15 cellular contexts compared by ENCODE assay signal in genomic region chr1:111850124-111850523, GRCh38.
DNase-seq lines count a peak whose midpoint lies in the region; ATAC-seq and TF ChIP-seq lines count a peak whose summit lies in the region.
"Had no signal": no experiment of that assay in that cellular context is flagged by ENCODE, and none has a peak within 500 bp of the region (broad histone marks: within the 10 kb centered on the region; RNA-seq: fewer than 3 reads in every experiment).

No MANE protein-coding gene starts in this region.

- H3K9me3 Mint-ChIP-seq in mesothelial cell of epicardium = no peaks in the 10 kb centered on the region
- H3K9me3 Mint-ChIP-seq: CD4-positive, CD25-positive, alpha-beta regulatory T cell; GM23338 had no signal

- WGBS in heart left ventricle, 4 donors = 22 to 36% (median 32%) methylated on average over 2 of the region's 2 CpGs
- WGBS in GM23248 (ENCODE audit: low coverage in 1 of 2, low lambda C conversion rate in 2 of 2, missing lambda C conversion rate in 2 of 2), 2 experiments = 12 to 19% methylated on average over 2 of the region's 2 CpGs

- H3K9me2 ChIP-seq in GM23248 (ENCODE audit: insufficient read depth) = no peaks in the 10 kb centered on the region

- no peak overlapping the region for H3K4me3 Mint-ChIP-seq in mesothelial cell of epicardium
- H3K4me3 Mint-ChIP-seq: CD4-positive, CD25-positive, alpha-beta regulatory T cell; GM23338 had no signal

- no peak for TF ChIP-seq POLR2A in heart left ventricle (IDR thresholded peaks at IDR 0.05)

- H3K4me2 ChIP-seq in GM23248 (ENCODE audit: unreplicated experiment) = no peak overlapping the region
- H3K4me2 ChIP-seq: BLaER1 treated with 17β-estradiol and CSF1 and Interleukin-3, amounts not matched to agents 10 nM and 100 nM; GM23338 had no signal

- H3K27me3 ChIP-seq in heart left ventricle (peaks cover 0 to 4% (median 0%) of the 10 kb centered on the region in 9 donors), right atrium auricular region (no peaks in the 10 kb centered on the region), GM23248 (replicated peaks; ENCODE audit: insufficient read depth) (peaks cover 18% of the 10 kb centered on the region; the same call in 1 of the 2 replicates)
- H3K27me3 ChIP-seq: BLaER1 treated with 17β-estradiol and CSF1 and Interleukin-3, amounts not matched to agents 10 nM and 100 nM had no signal

- peaks cover 0 to 72% (median 12%) of the 10 kb centered on the region in 12 donors for H3K4me1 ChIP-seq in heart left ventricle
- H3K4me1 ChIP-seq in right atrium auricular region = peaks cover 0 to 50% of the 10 kb centered on the region in 2 donors
- no peaks in the 10 kb centered on the region for H3K4me1 ChIP-seq in GM23248 (ENCODE audit: insufficient read depth)
- H3K4me1 ChIP-seq: BLaER1 treated with 17β-estradiol and CSF1 and Interleukin-3, amounts not matched to agents 10 nM and 100 nM had no signal

- TF ChIP-seq CTCF in heart left ventricle (IDR thresholded peaks at IDR 0.05) = no peak
- TF ChIP-seq CTCF in right atrium auricular region (IDR thresholded peaks at IDR 0.05) = no peak
- TF ChIP-seq CTCF in mesothelial cell of epicardium (IDR thresholded peaks at IDR 0.05; ENCODE audit: unreplicated experiment) = no peak

- H3K4me3 ChIP-seq in heart left ventricle (no peak overlapping the region), right atrium auricular region (no peak overlapping the region), GM23248 (no peak overlapping the region)
- H3K4me3 ChIP-seq: BLaER1 treated with 17β-estradiol and CSF1 and Interleukin-3, amounts not matched to agents 10 nM and 100 nM; GM12878; GM23338 had no signal

- in situ Hi-C loops in GM23248 (cut with MboI) = no loop called here

- H3K36me3 ChIP-seq in heart left ventricle = no peaks in the 10 kb centered on the region
- no peaks in the 10 kb centered on the region for H3K36me3 ChIP-seq in right atrium auricular region
- no peaks in the 10 kb centered on the region for H3K36me3 ChIP-seq in GM23248 (ENCODE audit: low read depth)
- H3K36me3 ChIP-seq: BLaER1 treated with 17β-estradiol and CSF1 and Interleukin-3, amounts not matched to agents 10 nM and 100 nM had no signal

- peak; percentile 49 for ATAC-seq in Right ventricle myocardium inferior
- ATAC-seq in heart left ventricle = peak; percentile 48 to 77 (median 64)
- ATAC-seq: GM12878, GM23338 had no signal

- DNase-seq in Right ventricle myocardium inferior (ENCODE audit: missing footprints) = no peak
- no peak for DNase-seq in cardiac septum (ENCODE audit: low spot score)
- peak in 3 of 5 donors; percentile 20 to 49 (median 38) for DNase-seq in heart left ventricle
- no peak for DNase-seq in right atrium auricular region (ENCODE audit: low spot score)
- DNase-seq in GM23248 = no peak
- no peak for DNase-seq in mesothelial cell of epicardium (ENCODE audit: low spot score in 2 of 2, unreplicated experiment in 2 of 2)
- no peak for DNase-seq in NCI-H1048 (lab: John Stamatoyannopoulos, UW)
- DNase-seq: 8988T; AML-193; CD4-positive, CD25-positive, alpha-beta regulatory T cell; DMS53; H7 had no signal

- H3K36me3 Mint-ChIP-seq in mesothelial cell of epicardium = no peaks in the 10 kb centered on the region
- H3K36me3 Mint-ChIP-seq: CD4-positive, CD25-positive, alpha-beta regulatory T cell had no signal

- H3K9ac ChIP-seq in GM23248 = no peak overlapping the region
- H3K9ac ChIP-seq: BLaER1 treated with 17β-estradiol and CSF1 and Interleukin-3, amounts not matched to agents 10 nM and 100 nM had no signal

- no peaks in the 10 kb centered on the region for H3F3A ChIP-seq in GM23248 (ENCODE audit: insufficient read depth)

- H3K27ac ChIP-seq in heart left ventricle = peak overlapping the region in 7 of 12 donors; percentile 8 to 54 (median 34)
- H3K27ac ChIP-seq in right atrium auricular region = peak overlapping the region; percentile 53 to 65
- no peak overlapping the region for H3K27ac ChIP-seq in GM23248
- H3K27ac ChIP-seq: BLaER1 treated with 17β-estradiol and CSF1 and Interleukin-3, amounts not matched to agents 10 nM and 100 nM had no signal

- H3K27me3 Mint-ChIP-seq in mesothelial cell of epicardium (ENCODE audit: low read depth) = peaks cover 66% of the 10 kb centered on the region

- H2AFZ ChIP-seq in GM23248 = no peak overlapping the region
- H2AFZ ChIP-seq: GM23338 had no signal

- H3K4me1 Mint-ChIP-seq in mesothelial cell of epicardium = no peaks in the 10 kb centered on the region
- H3K4me1 Mint-ChIP-seq: CD4-positive, CD25-positive, alpha-beta regulatory T cell had no signal

- H3K79me2 ChIP-seq in GM23248 (ENCODE audit: insufficient read depth) = no peaks in the 10 kb centered on the region

- H3K9me3 ChIP-seq in heart left ventricle = no peaks in the 10 kb centered on the region
- no peaks in the 10 kb centered on the region for H3K9me3 ChIP-seq in right atrium auricular region
- H3K9me3 ChIP-seq in GM23248 (ENCODE audit: low read depth) = no peaks in the 10 kb centered on the region
- H3K9me3 ChIP-seq: BLaER1 treated with 17β-estradiol and CSF1 and Interleukin-3, amounts not matched to agents 10 nM and 100 nM had no signal

- H4K20me1 ChIP-seq in GM23248 (ENCODE audit: insufficient read depth) = no peaks in the 10 kb centered on the region

- intact Hi-C loops in Right ventricle myocardium inferior (cut with DNase I) (no loop called here), cardiac septum (cut with DNase I) (no loop called here), heart left ventricle (cut with DNase I) (loop anchor here in 1 of 10 donors (10.0 kb wide), 1 partner anchor 95 kb away; no protein-coding TSS in a partner anchor)

- no peak overlapping the region for H3K27ac Mint-ChIP-seq in mesothelial cell of epicardium
- H3K27ac Mint-ChIP-seq: CD4-positive, CD25-positive, alpha-beta regulatory T cell; GM23338 had no signal

Comparison
In these comparisons a context has a peak if more than half of its experiments do, and no peak if none do; other contexts are left out.
1. DNase-seq: peak in heart left ventricle (3 of 5); none in Right ventricle myocardium inferior (single experiment), cardiac septum (single experiment), right atrium auricular region (single experiment), GM23248 (single experiment), mesothelial cell of epicardium (0 of 2) and NCI-H1048 (single experiment).